1 cellular context compared by ENCODE assay signal in the genomic region with DNA sequence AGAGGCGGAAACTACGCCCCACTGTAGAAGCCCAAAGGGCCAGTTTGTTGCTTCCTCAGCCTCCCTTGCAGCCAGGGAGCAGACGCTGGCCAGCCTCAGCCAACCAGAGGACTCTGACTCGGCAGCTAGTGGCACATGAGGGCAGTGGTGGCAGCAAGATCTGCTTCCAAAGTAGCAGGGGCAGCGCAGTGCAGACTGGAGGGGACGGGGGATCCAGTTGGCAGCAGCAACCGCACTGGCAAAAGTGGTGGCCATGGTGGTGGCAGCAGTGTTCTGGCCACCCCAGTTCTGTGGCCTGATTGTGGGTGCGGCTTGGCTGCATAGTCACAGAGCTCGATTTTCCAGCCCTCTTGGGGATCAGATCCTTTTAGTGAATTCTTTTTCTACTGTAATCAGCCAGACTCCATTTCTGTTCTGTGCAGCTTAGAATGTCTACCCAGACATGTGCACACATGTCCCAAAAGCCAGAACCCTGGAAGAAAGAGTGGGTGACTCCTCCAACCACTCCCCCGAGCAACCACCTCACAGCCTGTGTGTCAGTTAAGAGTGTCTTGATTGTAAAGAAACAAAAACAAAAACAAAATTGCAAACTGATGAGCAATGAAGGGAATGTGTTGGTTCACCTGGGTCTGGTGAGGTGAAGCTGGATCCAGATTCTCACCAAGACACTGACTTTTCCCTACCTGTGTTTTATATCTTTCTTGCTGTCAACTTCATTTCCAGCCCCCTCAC.
TF ChIP-seq lines count a peak whose summit lies in the region.

No MANE protein-coding gene starts in this region.

TF ChIP-seq in IMR-90, 13 proteins besides CTCF, POLR2A, EP300 and RAD21:
- TF ChIP-seq, protein P1, sequence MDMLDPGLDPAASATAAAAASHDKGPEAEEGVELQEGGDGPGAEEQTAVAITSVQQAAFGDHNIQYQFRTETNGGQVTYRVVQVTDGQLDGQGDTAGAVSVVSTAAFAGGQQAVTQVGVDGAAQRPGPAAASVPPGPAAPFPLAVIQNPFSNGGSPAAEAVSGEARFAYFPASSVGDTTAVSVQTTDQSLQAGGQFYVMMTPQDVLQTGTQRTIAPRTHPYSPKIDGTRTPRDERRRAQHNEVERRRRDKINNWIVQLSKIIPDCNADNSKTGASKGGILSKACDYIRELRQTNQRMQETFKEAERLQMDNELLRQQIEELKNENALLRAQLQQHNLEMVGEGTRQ (IDR thresholded peaks at IDR 0.05; ENCODE audit: low read depth, low read length) = no peak
- TF ChIP-seq, protein P2, sequence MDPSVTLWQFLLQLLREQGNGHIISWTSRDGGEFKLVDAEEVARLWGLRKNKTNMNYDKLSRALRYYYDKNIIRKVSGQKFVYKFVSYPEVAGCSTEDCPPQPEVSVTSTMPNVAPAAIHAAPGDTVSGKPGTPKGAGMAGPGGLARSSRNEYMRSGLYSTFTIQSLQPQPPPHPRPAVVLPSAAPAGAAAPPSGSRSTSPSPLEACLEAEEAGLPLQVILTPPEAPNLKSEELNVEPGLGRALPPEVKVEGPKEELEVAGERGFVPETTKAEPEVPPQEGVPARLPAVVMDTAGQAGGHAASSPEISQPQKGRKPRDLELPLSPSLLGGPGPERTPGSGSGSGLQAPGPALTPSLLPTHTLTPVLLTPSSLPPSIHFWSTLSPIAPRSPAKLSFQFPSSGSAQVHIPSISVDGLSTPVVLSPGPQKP (IDR thresholded peaks at IDR 0.05; ENCODE audit: borderline replicate concordance, low read depth, low read length) = no peak
- no peak for TF ChIP-seq BHLHE40 (IDR thresholded peaks at IDR 0.05; ENCODE audit: low read depth, low read length)
- no peak for TF ChIP-seq NFE2L2 (IDR thresholded peaks at IDR 0.05; ENCODE audit: low read depth, low read length)
- TF ChIP-seq MAFK (IDR thresholded peaks at IDR 0.05; ENCODE audit: low read depth, low read length) = no peak
- TF ChIP-seq MAZ (IDR thresholded peaks at IDR 0.05; ENCODE audit: borderline replicate concordance, low read depth, low read length) = no peak
- TF ChIP-seq CEBPB (IDR thresholded peaks at IDR 0.05; ENCODE audit: low read depth, low read length) = no peak
- TF ChIP-seq CHD1 (IDR thresholded peaks at IDR 0.05; ENCODE audit: low read depth, low read length) = no peak
- no peak for TF ChIP-seq RFX5 (IDR thresholded peaks at IDR 0.05; ENCODE audit: low read depth, low read length)
- no peak for TF ChIP-seq FOS (IDR thresholded peaks at IDR 0.05; ENCODE audit: low read depth, low read length)
- TF ChIP-seq MXI1 (IDR thresholded peaks at IDR 0.05; ENCODE audit: borderline replicate concordance, low read depth, low read length) = no peak
- no peak for TF ChIP-seq RCOR1 (IDR thresholded peaks at IDR 0.05; ENCODE audit: insufficient replicate concordance, low read length)
- TF ChIP-seq SMC3 (IDR thresholded peaks at IDR 0.05; ENCODE audit: low read depth, low read length) = no peak
